ENCODE assay signal across 8 cellular contexts in the genomic region with DNA sequence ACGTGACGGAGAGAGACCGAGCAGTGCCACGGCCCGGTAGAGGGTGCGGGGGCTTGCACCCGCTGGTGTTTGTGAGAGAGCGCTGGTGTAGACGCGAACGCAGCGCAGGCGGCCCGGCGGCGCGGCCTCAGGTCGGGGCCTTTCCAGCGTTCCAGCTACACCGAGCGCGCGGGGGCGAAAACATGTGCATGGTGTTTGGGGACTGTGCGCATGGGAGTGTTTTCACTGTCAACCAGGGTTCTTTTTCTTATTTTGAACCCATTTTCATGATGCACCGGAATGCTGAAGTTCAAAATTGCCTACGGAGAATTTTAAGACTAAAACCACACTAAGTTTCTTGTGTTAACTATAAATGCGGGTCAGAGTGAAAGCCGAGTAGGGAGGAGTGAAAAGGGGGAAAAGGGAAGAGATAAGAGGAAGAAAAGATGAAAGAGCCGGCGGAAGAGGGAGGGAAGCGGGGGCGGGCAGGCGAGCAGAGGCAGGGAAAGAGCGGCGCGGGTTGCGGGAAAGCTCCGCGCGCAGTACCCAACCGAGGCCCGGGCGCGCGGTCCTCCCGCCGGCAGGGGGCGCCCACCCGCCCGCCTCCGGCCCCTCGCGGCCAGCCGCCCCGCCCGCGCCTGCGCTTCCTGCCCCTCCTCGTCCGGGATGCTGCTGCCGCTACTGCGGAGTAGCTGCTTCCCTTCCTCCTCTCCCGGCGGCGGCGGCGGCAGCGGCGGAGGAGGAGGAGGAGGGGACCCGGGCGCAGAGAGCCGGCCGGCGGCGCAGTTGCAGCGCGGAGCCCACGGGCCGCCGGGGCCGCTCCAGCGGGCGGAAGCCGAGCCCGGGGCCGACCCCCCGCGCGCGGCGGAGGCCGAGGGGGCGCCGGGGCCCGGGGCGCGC. TPM values are rescaled to one million over a fixed set of nuclear protein-coding genes. Genes with fewer than 3 reads are reported as not detected.
A peak's percentile ranks its signal among the peaks of the same experiment; 100 is the strongest.
DNase-seq lines count a peak whose midpoint lies in the region; ATAC-seq and TF ChIP-seq lines count a peak whose summit lies in the region.

A gene with protein sequence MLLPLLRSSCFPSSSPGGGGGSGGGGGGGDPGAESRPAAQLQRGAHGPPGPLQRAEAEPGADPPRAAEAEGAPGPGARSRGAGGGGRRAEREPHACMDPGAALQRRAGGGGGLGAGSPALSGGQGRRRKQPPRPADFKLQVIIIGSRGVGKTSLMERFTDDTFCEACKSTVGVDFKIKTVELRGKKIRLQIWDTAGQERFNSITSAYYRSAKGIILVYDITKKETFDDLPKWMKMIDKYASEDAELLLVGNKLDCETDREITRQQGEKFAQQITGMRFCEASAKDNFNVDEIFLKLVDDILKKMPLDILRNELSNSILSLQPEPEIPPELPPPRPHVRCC (plus strand): TSS at position 643 of the 879 bp plus-strand sequence. CDS start 3 bp downstream, at position 646.

- TF ChIP-seq EP300 in neural cell (conservative IDR thresholded peaks at IDR 0.05; ENCODE audit: poor library complexity, severe bottlenecking), result no peak

- TF ChIP-seq CTCF in fibroblast of the aortic adventitia (IDR thresholded peaks at IDR 0.05; ENCODE audit: insufficient read depth, low read length) (peak; percentile 38), neural cell (IDR thresholded peaks at IDR 0.05; ENCODE audit: poor library complexity, severe bottlenecking) (peak; percentile 85)

- DNase-seq in DMS53 treated with DMSO at 0.1 percent for 48 hours (lab: John Stamatoyannopoulos, UW; ENCODE audit: unreplicated experiment), result peak; percentile 89
- DNase-seq in LHCN-M2 (ENCODE audit: low read depth), result peak; percentile 76
- DNase-seq in activated T-helper 9 cell treated with anti-CD3 and anti-CD28 coated beads, Interleukin-2, amount 50 U/mL, for 16 hours (ENCODE audit: low read depth), result peak; percentile 84
- peak; percentile 82 for DNase-seq in fibroblast of the aortic adventitia (ENCODE audit: low read depth)
- DNase-seq in stimulated activated naive CD8-positive, alpha-beta T cell treated with anti-CD3 and anti-CD28 coated beads, Interleukin-15, amount 100 ng/mL, for 72 hours, result peak; percentile 81 to 84

- peak within 1 kb of the TSS; percentile 85 for H3K4me3 ChIP-seq in fibroblast of the aortic adventitia (ENCODE audit: low read depth, low read length)
- H3K4me3 ChIP-seq in neural cell (ENCODE audit: low read length), result peak within 1 kb of the TSS; percentile 96

- peak within 1 kb of the TSS; percentile 40 for H2AFZ ChIP-seq in neural cell (ENCODE audit: low read depth, low read length)

- H3K4me2 ChIP-seq in neural cell (ENCODE audit: low read length), result peak within 1 kb of the TSS; percentile 96

- peaks cover 9% of the 10 kb centered on the region for H3K27me3 ChIP-seq in neural cell (ENCODE audit: insufficient read depth, low read depth, low read length)

- H3K36me3 ChIP-seq in neural cell (ENCODE audit: insufficient read depth, low read length), result no peaks in the 10 kb centered on the region

- peak; percentile 24 for TF ChIP-seq RAD21 in neural cell (conservative IDR thresholded peaks at IDR 0.05)

- H4K20me1 ChIP-seq in neural cell (ENCODE audit: insufficient read depth), result peaks cover 8% of the 10 kb centered on the region

- H3K4me3 Mint-ChIP-seq in stimulated activated naive CD8-positive, alpha-beta T cell treated with anti-CD3 and anti-CD28 coated beads, Interleukin-15, amount 100 ng/mL, for 72 hours, result peak within 1 kb of the TSS; percentile 84 to 94

- H3K27me3 Mint-ChIP-seq in stimulated activated naive CD8-positive, alpha-beta T cell treated with anti-CD3 and anti-CD28 coated beads, Interleukin-15, amount 100 ng/mL, for 72 hours, result no peaks in the 10 kb centered on the region

- peak within 1 kb of the TSS; percentile 49 for H3K27ac ChIP-seq in neural cell (ENCODE audit: low read length)

- no peaks in the 10 kb centered on the region for H3F3A ChIP-seq in neural cell (ENCODE audit: insufficient read depth, low read length, poor library complexity, severe bottlenecking)

- peak; percentile 58 for TF ChIP-seq POLR2A in Raji (IDR thresholded peaks at IDR 0.05; ENCODE audit: insufficient read depth, low read depth, low read length)

- H3K79me2 ChIP-seq in neural cell (replicated peaks; ENCODE audit: insufficient read depth, low read length), result peaks cover 41% of the 10 kb centered on the region

- ATAC-seq in GM21737 (IDR thresholded peaks at IDR 0.05; ENCODE audit: unreplicated experiment), result peak; percentile 66
- peak; percentile 88 for ATAC-seq in stimulated activated naive CD8-positive, alpha-beta T cell treated with anti-CD3 and anti-CD28 coated beads, Interleukin-15, amount 100 ng/mL, for 72 hours

- H3K9me3 ChIP-seq in neural cell (ENCODE audit: low read length), result no peaks in the 10 kb centered on the region

- peaks cover 60% of the 10 kb centered on the region for H3K4me1 Mint-ChIP-seq in stimulated activated naive CD8-positive, alpha-beta T cell treated with anti-CD3 and anti-CD28 coated beads, Interleukin-15, amount 100 ng/mL, for 72 hours

- H3K27ac Mint-ChIP-seq in stimulated activated naive CD8-positive, alpha-beta T cell treated with anti-CD3 and anti-CD28 coated beads, Interleukin-15, amount 100 ng/mL, for 72 hours, result peak within 1 kb of the TSS; percentile 79 to 91

- no peaks in the 10 kb centered on the region for H3K9me2 ChIP-seq in neural cell (ENCODE audit: insufficient read depth, low read length)

- H3K9ac ChIP-seq in neural cell (ENCODE audit: low read length), result peak within 1 kb of the TSS; percentile 83

- peaks cover 0 to 7% of the 10 kb centered on the region in 2 donors for H3K9me3 Mint-ChIP-seq in stimulated activated naive CD8-positive, alpha-beta T cell treated with anti-CD3 and anti-CD28 coated beads, Interleukin-15, amount 100 ng/mL, for 72 hours

TF ChIP-seq in neural cell, 6 proteins besides CTCF, POLR2A, EP300 and RAD21:
- TF ChIP-seq EZH2 (IDR thresholded peaks at IDR 0.05; ENCODE audit: borderline replicate concordance, insufficient read depth, low read length, poor library complexity, severe bottlenecking), result no peak
- TF ChIP-seq, protein P1, sequence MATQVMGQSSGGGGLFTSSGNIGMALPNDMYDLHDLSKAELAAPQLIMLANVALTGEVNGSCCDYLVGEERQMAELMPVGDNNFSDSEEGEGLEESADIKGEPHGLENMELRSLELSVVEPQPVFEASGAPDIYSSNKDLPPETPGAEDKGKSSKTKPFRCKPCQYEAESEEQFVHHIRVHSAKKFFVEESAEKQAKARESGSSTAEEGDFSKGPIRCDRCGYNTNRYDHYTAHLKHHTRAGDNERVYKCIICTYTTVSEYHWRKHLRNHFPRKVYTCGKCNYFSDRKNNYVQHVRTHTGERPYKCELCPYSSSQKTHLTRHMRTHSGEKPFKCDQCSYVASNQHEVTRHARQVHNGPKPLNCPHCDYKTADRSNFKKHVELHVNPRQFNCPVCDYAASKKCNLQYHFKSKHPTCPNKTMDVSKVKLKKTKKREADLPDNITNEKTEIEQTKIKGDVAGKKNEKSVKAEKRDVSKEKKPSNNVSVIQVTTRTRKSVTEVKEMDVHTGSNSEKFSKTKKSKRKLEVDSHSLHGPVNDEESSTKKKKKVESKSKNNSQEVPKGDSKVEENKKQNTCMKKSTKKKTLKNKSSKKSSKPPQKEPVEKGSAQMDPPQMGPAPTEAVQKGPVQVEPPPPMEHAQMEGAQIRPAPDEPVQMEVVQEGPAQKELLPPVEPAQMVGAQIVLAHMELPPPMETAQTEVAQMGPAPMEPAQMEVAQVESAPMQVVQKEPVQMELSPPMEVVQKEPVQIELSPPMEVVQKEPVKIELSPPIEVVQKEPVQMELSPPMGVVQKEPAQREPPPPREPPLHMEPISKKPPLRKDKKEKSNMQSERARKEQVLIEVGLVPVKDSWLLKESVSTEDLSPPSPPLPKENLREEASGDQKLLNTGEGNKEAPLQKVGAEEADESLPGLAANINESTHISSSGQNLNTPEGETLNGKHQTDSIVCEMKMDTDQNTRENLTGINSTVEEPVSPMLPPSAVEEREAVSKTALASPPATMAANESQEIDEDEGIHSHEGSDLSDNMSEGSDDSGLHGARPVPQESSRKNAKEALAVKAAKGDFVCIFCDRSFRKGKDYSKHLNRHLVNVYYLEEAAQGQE (IDR thresholded peaks at IDR 0.05; ENCODE audit: borderline replicate concordance), result no peak
- no peak for TF ChIP-seq MXI1 (conservative IDR thresholded peaks at IDR 0.05; ENCODE audit: poor library complexity, severe bottlenecking)
- peak; percentile 56 for TF ChIP-seq SMC3 (conservative IDR thresholded peaks at IDR 0.05; ENCODE audit: poor library complexity)
- TF ChIP-seq TAF1 (IDR thresholded peaks at IDR 0.05; ENCODE audit: low read depth), result no peak
- TF ChIP-seq POLR2AphosphoS5 (IDR thresholded peaks at IDR 0.05), result peak; percentile 89

RNA-seq across cellular contexts. Expression of the gene that starts here (rescaled TPM):
- total RNA-seq in LHCN-M2 (2014; rRNA removed) (46.4 and 53.0 TPM in 2 replicates), fibroblast of the aortic adventitia (ENCODE audit: low replicate concordance) (64.9 and 67.4 TPM in 2 replicates)
- 20.3 TPM for polyA plus RNA-seq in LHCN-M2 (2012)
- 84.3 and 102 TPM in 2 replicates for polyA plus RNA-seq in neural cell
- 89.1 and 100 TPM in 2 replicates for polyA minus RNA-seq in neural cell

Comparison
In these comparisons a context has a peak if more than half of its experiments do, and no peak if none do; other contexts are left out.
1. Peak in every context shown above with its lines: DNase-seq, ATAC-seq, H3K4me3 ChIP-seq and H3K27ac ChIP-seq.